ENCODE assay signal across 19 cellular contexts in genomic region chrX:9302400-9302799, GRCh38.
DNase-seq lines count a peak whose midpoint lies in the region; TF ChIP-seq lines count a peak whose summit lies in the region.
"Had no signal": no experiment of that assay in that cellular context is flagged by ENCODE, and none has a peak within 500 bp of the region (broad histone marks: within the 10 kb centered on the region; RNA-seq: fewer than 3 reads in every experiment).

No MANE protein-coding gene starts in this region.

- H3K27ac Mint-ChIP-seq in nephron (peak overlapping the region in 2 of 3 experiments; percentile 68 to 81), glutamatergic neuron (ENCODE audit: unreplicated experiment) (no peak overlapping the region)
- H3K27ac Mint-ChIP-seq: B cell; CD8-positive, alpha-beta T cell; GM23338 had no signal

- H3K27ac ChIP-seq in caudate nucleus (ENCODE audit: low read depth, low read length) (peak overlapping the region; percentile 5), tibial artery (peak overlapping the region; percentile 17 to 65)
- H3K27ac ChIP-seq: 22Rv1; A549; BLaER1 treated with 17β-estradiol and CSF1 and Interleukin-3, amounts not matched to agents 10 nM and 100 nM had no signal

- intact Hi-C loops in tibial artery (cut with DNase I; ENCODE audit: low total_unique reads), result no loop called here

- H3K27me3 Mint-ChIP-seq in nephron (ENCODE audit: low read depth), result no peaks in the 10 kb centered on the region
- no peaks in the 10 kb centered on the region for H3K27me3 Mint-ChIP-seq in glutamatergic neuron (ENCODE audit: unreplicated experiment)
- H3K27me3 Mint-ChIP-seq: B cell had no signal

- no peaks in the 10 kb centered on the region for H3K27me3 ChIP-seq in tibial artery
- H3K27me3 ChIP-seq: BLaER1 treated with 17β-estradiol and CSF1 and Interleukin-3, amounts not matched to agents 10 nM and 100 nM had no signal

- H3K9me3 Mint-ChIP-seq in nephron (peaks cover 8% of the 10 kb centered on the region), glutamatergic neuron (ENCODE audit: unreplicated experiment) (no peaks in the 10 kb centered on the region)

- H3K36me3 Mint-ChIP-seq in nephron (ENCODE audit: low read depth) (no peaks in the 10 kb centered on the region), glutamatergic neuron (ENCODE audit: unreplicated experiment) (no peaks in the 10 kb centered on the region)
- H3K36me3 Mint-ChIP-seq: CD8-positive, alpha-beta T cell had no signal

- H3K4me1 ChIP-seq in tibial artery, result peaks cover 0 to 27% (median 4%) of the 10 kb centered on the region in 4 donors
- H3K4me1 ChIP-seq: A549 had no signal

- H3K4me3 Mint-ChIP-seq in nephron (no peak overlapping the region), glutamatergic neuron (ENCODE audit: unreplicated experiment) (no peak overlapping the region)
- H3K4me3 Mint-ChIP-seq: B cell; CD8-positive, alpha-beta T cell; GM23338 had no signal

- H3K9me3 ChIP-seq in tibial artery, result no peaks in the 10 kb centered on the region
- H3K9me3 ChIP-seq: A549 had no signal

- no peaks in the 10 kb centered on the region for H3K36me3 ChIP-seq in tibial artery
- H3K36me3 ChIP-seq: BLaER1 treated with 17β-estradiol and CSF1 and Interleukin-3, amounts not matched to agents 10 nM and 100 nM had no signal

- H3K4me1 Mint-ChIP-seq in nephron (peaks cover 17% of the 10 kb centered on the region), glutamatergic neuron (ENCODE audit: low read depth, unreplicated experiment) (no peaks in the 10 kb centered on the region)
- H3K4me1 Mint-ChIP-seq: GM23338 had no signal

- H3K4me3 ChIP-seq in tibial artery, result no peak overlapping the region
- H3K4me3 ChIP-seq: A549; BLaER1 treated with 17β-estradiol and CSF1 and Interleukin-3, amounts not matched to agents 10 nM and 100 nM; GM23338 had no signal

- DNase-seq in Ammon's horn (ENCODE audit: low spot score), result peak; percentile 13
- peak in 4 of 61 donors; percentile 2 to 27 (median 10) for DNase-seq in caudate nucleus (lab: John Stamatoyannopoulos, UW)
- DNase-seq in tibial artery, result no peak
- no peak for DNase-seq in glutamatergic neuron
- no peak for DNase-seq in DMS 273 (lab: John Stamatoyannopoulos, UW; ENCODE audit: unreplicated experiment)
- DNase-seq in AG20443 (ENCODE audit: low spot score), result no peak
- DNase-seq: Calu3; CD8-positive, alpha-beta T cell; DMS 273 treated with DMSO at 0.1 percent for 48 hours; DMS53; DND-41; EL; HCEC 1CT had no signal

- TF ChIP-seq CTCF in nephron (IDR thresholded peaks at IDR 0.05; ENCODE audit: unreplicated experiment in 3 of 3), result no peak
- TF ChIP-seq CTCF in tibial artery (IDR thresholded peaks at IDR 0.05), result no peak
- TF ChIP-seq CTCF in glutamatergic neuron (IDR thresholded peaks at IDR 0.05; ENCODE audit: partially characterized antibody, unreplicated experiment), result no peak
